In the genomic region with DNA sequence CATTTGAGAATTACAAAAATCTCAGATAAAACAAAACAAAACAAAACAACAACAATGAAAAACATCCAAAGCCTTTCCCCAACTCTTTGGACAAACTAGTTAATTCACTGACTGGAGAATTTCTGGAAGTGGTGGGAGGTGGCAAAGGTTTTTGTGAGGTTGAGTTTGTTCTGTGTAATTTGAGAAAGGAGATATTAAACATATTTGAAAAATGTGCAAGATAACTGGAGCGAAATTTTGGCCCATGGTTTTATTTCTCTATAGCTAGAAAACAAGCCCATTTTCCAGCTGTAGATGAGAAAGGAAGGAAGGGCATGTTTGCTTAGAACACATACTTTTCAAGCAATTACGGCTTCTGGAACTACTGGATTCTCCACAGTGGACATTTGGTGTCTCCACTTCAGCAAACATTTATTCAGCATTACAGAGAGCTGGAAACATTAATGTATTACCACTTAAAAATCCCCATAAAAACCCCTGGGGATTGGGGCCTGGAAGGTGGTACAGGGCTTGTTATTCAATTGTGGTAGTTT, we compare ENCODE assay signal across 1 cellular context.
TF ChIP-seq lines count a peak whose summit lies in the region.

No MANE protein-coding gene starts in this region.

TF ChIP-seq in endothelial cell of umbilical vein, 7 proteins besides CTCF, POLR2A, EP300 and RAD21 (continued from another document):
- TF ChIP-seq GATA2 (IDR thresholded peaks at IDR 0.05; ENCODE audit: insufficient read depth, insufficient read length, low read depth, low read length) (no peak), JUN (IDR thresholded peaks at IDR 0.05; ENCODE audit: borderline replicate concordance, insufficient read depth, insufficient read length, low read depth) (no peak), MAX (IDR thresholded peaks at IDR 0.05; ENCODE audit: insufficient read depth, insufficient read length) (no peak)
TF ChIP-seq in endothelial cell of umbilical vein: peak in this region for 0.
